In genomic region chr1:187390157-187390556, GRCh38 we compare ENCODE assay signal across 1 cellular context.
TF ChIP-seq lines count a peak whose summit lies in the region.

No MANE protein-coding gene starts in this region.

TF ChIP-seq in IMR-90, 13 proteins besides CTCF, POLR2A, EP300 and RAD21 (continued from another document):
- TF ChIP-seq MAZ (IDR thresholded peaks at IDR 0.05; ENCODE audit: borderline replicate concordance, low read depth, low read length) (no peak), SMC3 (IDR thresholded peaks at IDR 0.05; ENCODE audit: low read depth, low read length) (no peak), FOS (IDR thresholded peaks at IDR 0.05; ENCODE audit: low read depth, low read length) (no peak), CEBPB (IDR thresholded peaks at IDR 0.05; ENCODE audit: low read depth, low read length) (no peak), ELK1 (IDR thresholded peaks at IDR 0.05; ENCODE audit: borderline replicate concordance, low read depth, low read length) (no peak)
- TF ChIP-seq, protein P1, sequence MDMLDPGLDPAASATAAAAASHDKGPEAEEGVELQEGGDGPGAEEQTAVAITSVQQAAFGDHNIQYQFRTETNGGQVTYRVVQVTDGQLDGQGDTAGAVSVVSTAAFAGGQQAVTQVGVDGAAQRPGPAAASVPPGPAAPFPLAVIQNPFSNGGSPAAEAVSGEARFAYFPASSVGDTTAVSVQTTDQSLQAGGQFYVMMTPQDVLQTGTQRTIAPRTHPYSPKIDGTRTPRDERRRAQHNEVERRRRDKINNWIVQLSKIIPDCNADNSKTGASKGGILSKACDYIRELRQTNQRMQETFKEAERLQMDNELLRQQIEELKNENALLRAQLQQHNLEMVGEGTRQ (IDR thresholded peaks at IDR 0.05; ENCODE audit: low read depth, low read length): no peak
